ENCODE assay signal across 8 cellular contexts in the genomic region with DNA sequence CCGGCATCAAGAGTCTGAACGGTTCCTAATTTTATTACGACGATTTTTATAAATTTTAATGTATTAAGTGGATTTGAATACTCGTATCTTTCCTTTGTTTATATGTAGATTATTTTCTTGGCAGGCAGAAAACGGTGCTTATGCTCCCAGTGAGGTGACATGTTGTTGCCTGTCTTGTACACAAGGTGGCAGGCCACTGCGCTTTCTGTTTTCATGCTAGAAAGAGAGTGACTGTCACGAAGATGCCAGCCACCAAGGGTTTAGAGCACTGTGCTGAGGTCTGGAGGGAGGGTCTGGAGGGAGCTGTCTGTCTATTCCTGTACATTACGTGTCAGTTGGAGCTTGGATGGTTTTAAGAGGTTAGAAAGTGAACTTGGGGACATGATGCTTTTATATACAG.
A peak's percentile ranks its signal among the peaks of the same experiment; 100 is the strongest.
DNase-seq lines count a peak whose midpoint lies in the region; ATAC-seq, FAIRE-seq and TF ChIP-seq lines count a peak whose summit lies in the region.

No MANE protein-coding gene starts in this region.

- TF ChIP-seq RAD21 in HepG2 (CRISPR knock-in tag; IDR thresholded peaks at IDR 0.05), result no peak

- H3K27me3 Mint-ChIP-seq in astrocyte (ENCODE audit: low read depth, unreplicated experiment), result no peaks in the 10 kb centered on the region

- peak; percentile 92 for ATAC-seq in GM18873 (IDR thresholded peaks at IDR 0.05; ENCODE audit: low FRiP score, unreplicated experiment)
- ATAC-seq in HG03432 (IDR thresholded peaks at IDR 0.05; ENCODE audit: unreplicated experiment), result peak; percentile 71
- peak; percentile 75 for ATAC-seq in HepG2

- H3K9me3 ChIP-seq in astrocyte (ENCODE audit: insufficient read depth, low read depth, low read length) (no peaks in the 10 kb centered on the region), HepG2 (ENCODE audit: low read length) (no peaks in the 10 kb centered on the region)

- TF ChIP-seq POLR2A in HepG2 (IDR thresholded peaks at IDR 0.05; ENCODE audit: insufficient read depth in 1 of 2, low read depth in 2 of 2, low read length in 2 of 2), result no peak

- intact Hi-C loops in HepG2 (cut with micrococcal nuclease; ENCODE audit: unreplicated experiment), result loop anchor here (2.0 to 10.0 kb wide), 2 partner anchors 111 to 245 kb away; no protein-coding TSS in a partner anchor

- H3K27ac Mint-ChIP-seq in astrocyte (ENCODE audit: unreplicated experiment), result no peak overlapping the region

- H3K4me3 Mint-ChIP-seq in astrocyte (ENCODE audit: unreplicated experiment), result no peak overlapping the region

- TF ChIP-seq EP300 in HepG2 (IDR thresholded peaks at IDR 0.05; ENCODE audit: low read depth in 2 of 2, low read length in 2 of 2) (no peak), HepG2 (CRISPR knock-in tag; IDR thresholded peaks at IDR 0.05; ENCODE audit: borderline replicate concordance) (no peak)

- 20% methylated on average over 6 of the region's 9 CpGs for WGBS in HepG2 (ENCODE audit: low lambda C conversion rate)

- FAIRE-seq in astrocyte (lab: Jason Lieb, UNC), result no peak
- peak; percentile 92 for FAIRE-seq in HepG2 (lab: Jason Lieb, UNC)

- H3K27ac ChIP-seq in astrocyte (ENCODE audit: low read depth, low read length), result no peak overlapping the region
- no peak overlapping the region for H3K27ac ChIP-seq in HepG2 (ENCODE audit: extremely low read length, insufficient read depth, low read length)

- H3K36me3 Mint-ChIP-seq in astrocyte (ENCODE audit: low read depth, unreplicated experiment), result peaks cover 2% of the 10 kb centered on the region

- POLR2A ChIA-PET in HepG2 (lab: Yijun Ruan, JAX), result no interaction called here

- no peak overlapping the region for H3K9ac ChIP-seq in astrocyte (ENCODE audit: low read length)
- H3K9ac ChIP-seq in HepG2 (ENCODE audit: insufficient read depth, low read depth, low read length), result no peak overlapping the region

- DNase-seq in CD1c-positive myeloid dendritic cell (ENCODE audit: extremely low spot score), result peak; percentile 53
- DNase-seq in SK-MEL-5 (ENCODE audit: low read depth, low spot score), result peak; percentile 44
- no peak for DNase-seq in astrocyte (ENCODE audit: low read depth)
- DNase-seq in HepG2 (ENCODE audit: low spot score), result peak; percentile 24
- peak; percentile 9 for DNase-seq in stimulated activated naive CD4-positive, alpha-beta T cell treated with Interleukin-2 at 50 U/mL for 16 hours (lab: John Stamatoyannopoulos, UW)
- DNase-seq in SHP77 treated with DMSO at 0.1 percent for 48 hours (lab: John Stamatoyannopoulos, UW), result no peak

- BruUV-seq in HepG2 (replicated peaks; lab: Mats Ljungman, UMichigan), result no TSS peak

- CTCF ChIA-PET in HepG2 (lab: Yijun Ruan, JAX; ENCODE audit: low intra/inter-chr PET ratio, low total read pairs), result interaction anchor here (0.8 to 4.5 kb wide), 3 partner anchors 13 to 245 kb away, joined by 4 to 76 read pairs (median 12); no protein-coding TSS in a partner anchor

- H2AFZ ChIP-seq in astrocyte (ENCODE audit: low read depth, low read length) (no peak overlapping the region), HepG2 (ENCODE audit: low read length) (no peak overlapping the region)

- H4K20me1 ChIP-seq in astrocyte (ENCODE audit: insufficient read depth, low read length), result no peaks in the 10 kb centered on the region
- no peaks in the 10 kb centered on the region for H4K20me1 ChIP-seq in HepG2 (ENCODE audit: insufficient read depth, low read length)

- H3K79me2 ChIP-seq in astrocyte (ENCODE audit: insufficient read depth, low read length), result no peaks in the 10 kb centered on the region
- no peaks in the 10 kb centered on the region for H3K79me2 ChIP-seq in HepG2 (ENCODE audit: insufficient read depth, low read length)

- in situ Hi-C loops in SK-MEL-5 (cut with HindIII; ENCODE audit: low pct_unique_long_range_greater_than_20kb, low sequenced_read_pairs), result no loop called here
- in situ Hi-C loops in HepG2 (cut with HindIII; ENCODE audit: extremely low pct_ligation_motif_present, low pct_unique_long_range_greater_than_20kb), result no loop called here

- TF ChIP-seq CTCF in astrocyte (IDR thresholded peaks at IDR 0.05; ENCODE audit: insufficient read depth, low read depth, low read length), result peak; percentile 33
- TF ChIP-seq CTCF in HepG2 (CRISPR knock-in tag; IDR thresholded peaks at IDR 0.05), result peak; percentile 63

- no peaks in the 10 kb centered on the region for H3K9me3 Mint-ChIP-seq in astrocyte (ENCODE audit: unreplicated experiment)

- peaks cover 2% of the 10 kb centered on the region for H3K27me3 ChIP-seq in astrocyte (ENCODE audit: insufficient read depth, low read length)
- H3K27me3 ChIP-seq in HepG2 (ENCODE audit: control insufficient read depth in 1 of 2, insufficient read depth in 2 of 2, low read length in 2 of 2), result no peaks in the 10 kb centered on the region

- H3K4me3 ChIP-seq in astrocyte (ENCODE audit: insufficient read depth, low read depth, low read length) (no peak overlapping the region), HepG2 (replicated peaks in 1 of 3; ENCODE audit: insufficient read depth in 1 of 3, low read depth in 2 of 3, low read length in 3 of 3) (no peak overlapping the region)

- H3K36me3 ChIP-seq in astrocyte (ENCODE audit: insufficient read depth, low read length) (no peaks in the 10 kb centered on the region), HepG2 (replicated peaks in 1 of 2; ENCODE audit: control insufficient read depth in 1 of 2, insufficient read depth in 2 of 2, low read length in 2 of 2) (no peaks in the 10 kb centered on the region)

- H3K4me2 ChIP-seq in astrocyte (ENCODE audit: low read length) (no peak overlapping the region), HepG2 (ENCODE audit: low read depth, low read length) (no peak overlapping the region)

- H3K4me1 Mint-ChIP-seq in astrocyte (ENCODE audit: low read depth, unreplicated experiment), result peaks cover 6% of the 10 kb centered on the region

- H3K4me1 ChIP-seq in astrocyte (ENCODE audit: insufficient read depth, low read length) (no peaks in the 10 kb centered on the region), HepG2 (ENCODE audit: insufficient read depth, low read length) (no peaks in the 10 kb centered on the region)

TF ChIP-seq in HepG2, 621 proteins besides CTCF, POLR2A, EP300 and RAD21:
- no peak for TF ChIP-seq ZNF44 (CRISPR knock-in tag; IDR thresholded peaks at IDR 0.05)
- TF ChIP-seq SMC3 (IDR thresholded peaks at IDR 0.05; ENCODE audit: low read length), result peak; percentile 53; the same call in 1 of the 2 replicates
- TF ChIP-seq FOXK1 (CRISPR knock-in tag; IDR thresholded peaks at IDR 0.05; ENCODE audit: borderline replicate concordance, low read depth), result no peak
- TF ChIP-seq NFYB (CRISPR knock-in tag; IDR thresholded peaks at IDR 0.05), result no peak
- TF ChIP-seq ZIK1 (CRISPR knock-in tag; IDR thresholded peaks at IDR 0.05; ENCODE audit: borderline replicate concordance, low read depth), result no peak
- peak; percentile 47 for TF ChIP-seq STAG1 (CRISPR knock-in tag; IDR thresholded peaks at IDR 0.05)
- TF ChIP-seq ZNF780A (CRISPR knock-in tag; IDR thresholded peaks at IDR 0.05), result no peak
- no peak for TF ChIP-seq MAFF (IDR thresholded peaks at IDR 0.05; ENCODE audit: low read depth, low read length)
- no peak for TF ChIP-seq NCOA5 (CRISPR knock-in tag; IDR thresholded peaks at IDR 0.05)
- no peak for TF ChIP-seq FOXA1 (IDR thresholded peaks at IDR 0.05)
- TF ChIP-seq FOXA1 (CRISPR knock-in tag; IDR thresholded peaks at IDR 0.05), result 0 out of 2 replicates have a peak, but pooled peaks have one; percentile 9
TF ChIP-seq in HepG2: peak in this region for 3.

Comparison
In these comparisons a context has a peak if more than half of its experiments do, and no peak if none do; other contexts are left out.
1. DNase-seq: peak in CD1c-positive myeloid dendritic cell (single experiment), SK-MEL-5 (single experiment), HepG2 (single experiment) and stimulated activated naive CD4-positive, alpha-beta T cell treated with Interleukin-2 at 50 U/mL for 16 hours (single experiment); none in astrocyte (single experiment) and SHP77 treated with DMSO at 0.1 percent for 48 hours (single experiment).
2. Peak in every context shown above with its lines, with median percentiles within 50 percentile points of each other: ATAC-seq.